Comparison of ENCODE assay signal across 17 cellular contexts in genomic region chr1:154838473-154838872, GRCh38. TPM values are rescaled to one million over a fixed set of nuclear protein-coding genes. Genes with fewer than 3 reads are reported as not detected.
DNase-seq lines count a peak whose midpoint lies in the region; ATAC-seq, FAIRE-seq and TF ChIP-seq lines count a peak whose summit lies in the region.
"Had no signal": no experiment of that assay in that cellular context is flagged by ENCODE, and none has a peak within 500 bp of the region (broad histone marks: within the 10 kb centered on the region; RNA-seq: fewer than 3 reads in every experiment).

No MANE protein-coding gene starts in this region.

- FAIRE-seq in bronchial epithelial cell (lab: Jason Lieb, UNC) = peak; percentile 23
- FAIRE-seq in GM12892 (lab: Jason Lieb, UNC) = no peak
- FAIRE-seq: A204.1, D721Med had no signal

- H3K27me3 ChIP-seq in left ventricle myocardium inferior (ENCODE audit: low read depth) (no peaks in the 10 kb centered on the region), heart right ventricle (no peaks in the 10 kb centered on the region), bronchial epithelial cell (ENCODE audit: control insufficient read depth, insufficient read depth, low read length) (peaks cover 5% of the 10 kb centered on the region)

- H3K36me3 ChIP-seq in left ventricle myocardium inferior (no peaks in the 10 kb centered on the region), heart right ventricle (no peaks in the 10 kb centered on the region), bronchial epithelial cell (ENCODE audit: control insufficient read depth, insufficient read depth, low read length) (no peaks in the 10 kb centered on the region)

- H3K9me3 ChIP-seq in left ventricle myocardium inferior (replicated peaks) (no peaks in the 10 kb centered on the region), heart right ventricle (no peaks in the 10 kb centered on the region)

- H3K4me3 ChIP-seq in left ventricle myocardium inferior = no peak overlapping the region
- H3K4me3 ChIP-seq in heart right ventricle = no peak overlapping the region
- H3K4me3 ChIP-seq in bronchial epithelial cell (ENCODE audit: low read depth, low read length) = no peak overlapping the region

- no peaks in the 10 kb centered on the region for H3K36me3 Mint-ChIP-seq in neural crest cell (ENCODE audit: low read depth)

- no peak for TF ChIP-seq CTCF in left ventricle myocardium inferior (IDR thresholded peaks at IDR 0.05; ENCODE audit: borderline replicate concordance)
- TF ChIP-seq CTCF in heart right ventricle (IDR thresholded peaks at IDR 0.05) = no peak
- TF ChIP-seq CTCF in bronchial epithelial cell (IDR thresholded peaks at IDR 0.05; ENCODE audit: insufficient read depth, low read length, severe bottlenecking) = no peak
- TF ChIP-seq CTCF in neural crest cell (conservative IDR thresholded peaks at IDR 0.05) = no peak

- 83 to 87% methylated on average over 11 of the region's 11 CpGs for WGBS in heart right ventricle, 2 donors

- H3K27me3 Mint-ChIP-seq in neural crest cell (ENCODE audit: low read depth) = no peaks in the 10 kb centered on the region

- H3K4me3 Mint-ChIP-seq in neural crest cell = no peak overlapping the region
- H3K4me3 Mint-ChIP-seq: HFFc6 had no signal

- H3K27ac Mint-ChIP-seq in neural crest cell (ENCODE audit: unreplicated experiment) = peak overlapping the region; percentile 19
- H3K27ac Mint-ChIP-seq: HFFc6 had no signal

- intact Hi-C loops in left ventricle myocardium inferior (cut with micrococcal nuclease) = no loop called here
- intact Hi-C loops in heart right ventricle (cut with DNase I) = no loop called here

- no peak for DNase-seq in left ventricle myocardium inferior
- no peak for DNase-seq in heart right ventricle
- no peak for DNase-seq in bronchial epithelial cell (ENCODE audit: low read depth)
- DNase-seq in neural crest cell (ENCODE audit: low read depth, low spot score) = no peak
- no peak for DNase-seq in GM03348 (ENCODE audit: low spot score)
- no peak for DNase-seq in GM12892 (ENCODE audit: insufficient read length)
- no peak for DNase-seq in NCI-H1436 treated with DMSO at 0.1 percent for 48 hours (lab: John Stamatoyannopoulos, UW)
- no peak for DNase-seq in Ammon's horn (ENCODE audit: low spot score)
- DNase-seq: H7, HFFc6, NCI-H1417 treated with DMSO at 0.1 percent for 48 hours, NCI-H1930 had no signal

- H3K27ac ChIP-seq in left ventricle myocardium inferior (replicated peaks) (peak overlapping the region; percentile 47), heart right ventricle (peak overlapping the region in 3 of 10 donors; percentile 25 to 44 (median 43))
- H3K27ac ChIP-seq: C4-2B had no signal

- no peaks in the 10 kb centered on the region for H3K9me3 Mint-ChIP-seq in neural crest cell
- H3K9me3 Mint-ChIP-seq: HFFc6 had no signal

- H3K4me1 ChIP-seq in left ventricle myocardium inferior (peaks cover 79% of the 10 kb centered on the region), heart right ventricle (peaks cover 16 to 63% (median 27%) of the 10 kb centered on the region in 9 donors)

- H3K4me1 Mint-ChIP-seq in neural crest cell = peaks cover 24% of the 10 kb centered on the region

- no peak for ATAC-seq in heart right ventricle
- ATAC-seq: SK-N-SH treated with all-trans-retinoic acid at 6 μM for 48 hours had no signal

- TF ChIP-seq POLR2A in GM12892 (IDR thresholded peaks at IDR 0.05; ENCODE audit: low read depth, low read length) = no peak

RNA-seq across cellular contexts. Expression of gene KCNN3, which starts 31.6 kb away (rescaled TPM):
- total RNA-seq in left ventricle myocardium inferior (4.8 TPM), heart right ventricle (1 to 10 TPM in 9 of 10 donors, under 1 TPM in 1; 0.52 to 5.9 (median 2.7) TPM), bronchial epithelial cell (under 0.01 TPM in 1 of 2 replicates, not detected in the other), neural crest cell (0.84 and 1.1 TPM in 2 replicates)
- under 1 TPM; 0.17 to 0.59 TPM for polyA plus RNA-seq in heart right ventricle
- 13.0 TPM for polyA plus RNA-seq in GM12892 (2012; ENCODE audit: missing spikeins)
- total RNA-seq: HFFc6, HT-29 had no signal
